In genomic region chr4:140096483-140096861, GRCh38 we compare ENCODE assay signal across 10 cellular contexts. TPM values are rescaled to one million over a fixed set of nuclear protein-coding genes. Genes with fewer than 3 reads are reported as not detected.
DNase-seq lines count a peak whose midpoint lies in the region; ATAC-seq and TF ChIP-seq lines count a peak whose summit lies in the region.
"Had no signal": no experiment of that assay in that cellular context is flagged by ENCODE, and none has a peak within 500 bp of the region (broad histone marks: within the 10 kb centered on the region; RNA-seq: fewer than 3 reads in every experiment).

No MANE protein-coding gene starts in this region.

- DNase-seq in activated naive CD4-positive, alpha-beta T cell treated with anti-CD3 and anti-CD28 coated beads for 36 hours: peak; percentile 32
- DNase-seq in activated naive CD4-positive, alpha-beta T cell treated with Interleukin-2 at 50 U/mL for 16 hours: no peak
- peak; percentile 40 to 43 for DNase-seq in activated T-cell treated with anti-CD3 and anti-CD28 coated beads, Interleukin-2, amount 50 U/mL, for 48 hours
- DNase-seq in left lung (no peak), thoracic aorta (ENCODE audit: low spot score) (no peak), mucosa of descending colon (no peak)
- DNase-seq: NCI-H1105 treated with DMSO at 0.1 percent for 48 hours had no signal

- H3K27me3 Mint-ChIP-seq in activated naive CD4-positive, alpha-beta T cell treated with anti-CD3 and anti-CD28 coated beads for 36 hours (ENCODE audit: low read depth): no peaks in the 10 kb centered on the region

- peak overlapping the region; percentile 99 for H3K27ac Mint-ChIP-seq in activated naive CD4-positive, alpha-beta T cell treated with anti-CD3 and anti-CD28 coated beads for 36 hours
- H3K27ac Mint-ChIP-seq: stimulated activated memory B cell treated with anti-CD40 and anti-IgM and Interleukin-4, amounts not matched to agents 10 μg/mL and 1 μg/mL and 100 μg/mL, for 72 hours had no signal

- no peaks in the 10 kb centered on the region for H3K9me3 Mint-ChIP-seq in activated naive CD4-positive, alpha-beta T cell treated with anti-CD3 and anti-CD28 coated beads for 36 hours

- no peaks in the 10 kb centered on the region for H3K27me3 ChIP-seq in left lung
- H3K27me3 ChIP-seq in thoracic aorta (replicated peaks; ENCODE audit: insufficient read depth): no peaks in the 10 kb centered on the region

- TF ChIP-seq CTCF in left lung (IDR thresholded peaks at IDR 0.05) (no peak), thoracic aorta (IDR thresholded peaks at IDR 0.05) (no peak), mucosa of descending colon (IDR thresholded peaks at IDR 0.05) (no peak)

- H3K27ac ChIP-seq in left lung: peak overlapping the region; percentile 79 to 88
- H3K27ac ChIP-seq in thoracic aorta: peak overlapping the region; percentile 61 to 67

- H3K4me3 Mint-ChIP-seq in activated naive CD4-positive, alpha-beta T cell treated with anti-CD3 and anti-CD28 coated beads for 36 hours: peak overlapping the region; percentile 90

- intact Hi-C loops in activated naive CD4-positive, alpha-beta T cell treated with anti-CD3 and anti-CD28 coated beads for 36 hours (cut with micrococcal nuclease): loop anchor here (1.0 to 10.0 kb wide), 15 partner anchors 8 to 1014 kb away; partner anchors contain the start of genes ELF2, NAA15, NDUFC1 and SCOC
- intact Hi-C loops in left lung (cut with DNase I) (no loop called here), mucosa of descending colon (cut with DNase I, micrococcal nuclease) (no loop called here)

- peaks cover 77% of the 10 kb centered on the region for H3K4me1 Mint-ChIP-seq in activated naive CD4-positive, alpha-beta T cell treated with anti-CD3 and anti-CD28 coated beads for 36 hours (ENCODE audit: low read depth)

- H3K36me3 Mint-ChIP-seq in activated naive CD4-positive, alpha-beta T cell treated with anti-CD3 and anti-CD28 coated beads for 36 hours (ENCODE audit: low read depth): no peaks in the 10 kb centered on the region
- H3K36me3 Mint-ChIP-seq: stimulated activated memory B cell treated with anti-CD40 and anti-IgM and Interleukin-4, amounts not matched to agents 10 μg/mL and 1 μg/mL and 100 μg/mL, for 72 hours had no signal

- ATAC-seq in left lung: no peak
- ATAC-seq in thoracic aorta (ENCODE audit: insufficient number of reproducible peaks, low FRiP score, low read depth): no peak
- ATAC-seq in HG02938 (IDR thresholded peaks at IDR 0.05; ENCODE audit: unreplicated experiment): no peak
- ATAC-seq in mucosa of descending colon: no peak
- ATAC-seq in HG02642 (IDR thresholded peaks at IDR 0.05; ENCODE audit: poor library complexity, unreplicated experiment): no peak

- H3K4me1 ChIP-seq in left lung (peaks cover 50 to 95% of the 10 kb centered on the region in 2 donors), thoracic aorta (ENCODE audit: control insufficient read depth in 1 of 2, low read depth in 2 of 2) (peaks cover 43 to 74% of the 10 kb centered on the region in 2 donors), mucosa of descending colon (ENCODE audit: low read depth) (peaks cover 18% of the 10 kb centered on the region)

- H3K36me3 ChIP-seq in left lung: no peaks in the 10 kb centered on the region
- no peaks in the 10 kb centered on the region for H3K36me3 ChIP-seq in thoracic aorta
- H3K36me3 ChIP-seq in mucosa of descending colon (ENCODE audit: low read depth): no peaks in the 10 kb centered on the region

- no peak overlapping the region for H3K4me3 ChIP-seq in left lung
- H3K4me3 ChIP-seq in thoracic aorta: no peak overlapping the region
- H3K4me3 ChIP-seq in mucosa of descending colon: no peak overlapping the region

- CTCF ChIA-PET in activated naive CD4-positive, alpha-beta T cell treated with anti-CD3 and anti-CD28 coated beads for 36 hours (lab: Charles Lee): interaction anchor here (1.0 to 2.1 kb wide), 4 partner anchors 25 to 440 kb away, joined by 3 to 9 read pairs (median 4); no protein-coding TSS in a partner anchor

- H3K9me3 ChIP-seq in left lung (no peaks in the 10 kb centered on the region), thoracic aorta (no peaks in the 10 kb centered on the region), mucosa of descending colon (no peaks in the 10 kb centered on the region)

RNA-seq across cellular contexts. Expression of gene MAML3, which starts 57.5 kb away (rescaled TPM):
- under 1 TPM; 0.52 to 0.76 TPM for total RNA-seq in activated naive CD4-positive, alpha-beta T cell treated with anti-CD3 and anti-CD28 coated beads for 36 hours
- 10 to 100 TPM in 1 of 2 donors, 1 to 10 TPM in 1; 5.8 to 10.3 TPM for total RNA-seq in left lung
- 10 to 100 TPM in 1 of 2 donors, 1 to 10 TPM in 1; 7.3 to 14.1 TPM for total RNA-seq in thoracic aorta
- 10 to 100 TPM; 10.4 to 23.5 (median 14.8) TPM for total RNA-seq in mucosa of descending colon

Comparison
In these comparisons a context has a peak if more than half of its experiments do, and no peak if none do; other contexts are left out.
1. DNase-seq: peak in activated naive CD4-positive, alpha-beta T cell treated with anti-CD3 and anti-CD28 coated beads for 36 hours (single experiment) and activated T-cell treated with anti-CD3 and anti-CD28 coated beads, Interleukin-2, amount 50 U/mL, for 48 hours (2 of 2); none in activated naive CD4-positive, alpha-beta T cell treated with Interleukin-2 at 50 U/mL for 16 hours (single experiment), left lung (0 of 2), thoracic aorta (single experiment) and mucosa of descending colon (0 of 3).